ENCODE assay signal across 9 cellular contexts in genomic region chr10:122911889-122912484, GRCh38. TPM values are rescaled to one million over a fixed set of nuclear protein-coding genes. Genes with fewer than 3 reads are reported as not detected.
DNase-seq lines count a peak whose midpoint lies in the region; ATAC-seq and TF ChIP-seq lines count a peak whose summit lies in the region.
"Had no signal": no experiment of that assay in that cellular context is flagged by ENCODE, and none has a peak within 500 bp of the region (broad histone marks: within the 10 kb centered on the region; RNA-seq: fewer than 3 reads in every experiment).

No MANE protein-coding gene starts in this region.

- no peaks in the 10 kb centered on the region for H3K36me3 Mint-ChIP-seq in activated CD8-positive, alpha-beta T cell treated with anti-CD3 and anti-CD28 coated beads, Interleukin-2, amount 10 ng/mL, durations not matched to agents 7 days and 5 days (ENCODE audit: low read depth)

- no peak for TF ChIP-seq POLR2A in gastroesophageal sphincter (IDR thresholded peaks at IDR 0.05)

- DNase-seq in Caki2 (ENCODE audit: low read depth) (peak; percentile 52), Karpas-422 (peak; percentile 74), fibroblast of peridontal ligament (ENCODE audit: extremely low read depth) (peak; percentile 33), sciatic nerve (ENCODE audit: low spot score) (no peak), coronary artery (ENCODE audit: low spot score) (no peak)
- DNase-seq in activated CD8-positive, alpha-beta T cell treated with anti-CD3 and anti-CD28 coated beads, Interleukin-2, amount 10 ng/mL, durations not matched to agents 7 days and 5 days = peak; percentile 77

- H3K4me3 Mint-ChIP-seq in activated CD8-positive, alpha-beta T cell treated with anti-CD3 and anti-CD28 coated beads, Interleukin-2, amount 10 ng/mL, durations not matched to agents 7 days and 5 days = no peak overlapping the region

- no peak overlapping the region for H3K4me3 ChIP-seq in Karpas-422 (ENCODE audit: low read length)
- H3K4me3 ChIP-seq in coronary artery = no peak overlapping the region
- no peak overlapping the region for H3K4me3 ChIP-seq in gastroesophageal sphincter
- H3K4me3 ChIP-seq: dorsolateral prefrontal cortex had no signal

- H3K4me1 ChIP-seq in Karpas-422 (ENCODE audit: low read length) = no peaks in the 10 kb centered on the region
- no peaks in the 10 kb centered on the region for H3K4me1 ChIP-seq in gastroesophageal sphincter

- no peak overlapping the region for H3K9ac ChIP-seq in Karpas-422 (ENCODE audit: low read length)

- TF ChIP-seq CTCF in coronary artery (IDR thresholded peaks at IDR 0.05) (no peak), gastroesophageal sphincter (IDR thresholded peaks at IDR 0.05) (no peak)

- no peak overlapping the region for H3K27ac Mint-ChIP-seq in activated CD8-positive, alpha-beta T cell treated with anti-CD3 and anti-CD28 coated beads, Interleukin-2, amount 10 ng/mL, durations not matched to agents 7 days and 5 days

- 25 to 26% methylated on average over 4 to 5 of the region's 5 CpGs for WGBS in gastroesophageal sphincter (ENCODE audit: low coverage in 1 of 2), 2 donors

- no peak overlapping the region for H3K4me2 ChIP-seq in Karpas-422 (ENCODE audit: low read depth, low read length, poor library complexity, severe bottlenecking)

- no peaks in the 10 kb centered on the region for H4K20me1 ChIP-seq in Karpas-422 (ENCODE audit: insufficient read depth, low read depth, low read length)

- POLR2A ChIA-PET in activated CD8-positive, alpha-beta T cell treated with anti-CD3 and anti-CD28 coated beads, Interleukin-2, amount 10 ng/mL, durations not matched to agents 7 days and 5 days (lab: Charles Lee) = no interaction called here

- peak; percentile 93 for ATAC-seq in activated CD8-positive, alpha-beta T cell treated with anti-CD3 and anti-CD28 coated beads, Interleukin-2, amount 10 ng/mL, durations not matched to agents 7 days and 5 days
- peak; percentile 48 for ATAC-seq in sciatic nerve
- ATAC-seq in GM19397 (IDR thresholded peaks at IDR 0.05; ENCODE audit: unreplicated experiment) = no peak
- ATAC-seq in gastroesophageal sphincter = no peak

- H2AFZ ChIP-seq in Karpas-422 (ENCODE audit: low read length) = no peak overlapping the region

- H3K36me3 ChIP-seq in Karpas-422 (ENCODE audit: insufficient read depth, low read length) = no peaks in the 10 kb centered on the region
- no peaks in the 10 kb centered on the region for H3K36me3 ChIP-seq in gastroesophageal sphincter

- in situ Hi-C loops in Caki2 (cut with HindIII; ENCODE audit: low pct_unique_long_range_greater_than_20kb, low sequenced_read_pairs) = no loop called here

- H3K27me3 ChIP-seq in Karpas-422 (ENCODE audit: low read length) (no peaks in the 10 kb centered on the region), gastroesophageal sphincter (no peaks in the 10 kb centered on the region)
- H3K27me3 ChIP-seq: dorsolateral prefrontal cortex had no signal

- no peaks in the 10 kb centered on the region for H3K4me1 Mint-ChIP-seq in activated CD8-positive, alpha-beta T cell treated with anti-CD3 and anti-CD28 coated beads, Interleukin-2, amount 10 ng/mL, durations not matched to agents 7 days and 5 days (ENCODE audit: low read depth)

- TF ChIP-seq EP300 in gastroesophageal sphincter (IDR thresholded peaks at IDR 0.05) = no peak

- H3K9me3 Mint-ChIP-seq in activated CD8-positive, alpha-beta T cell treated with anti-CD3 and anti-CD28 coated beads, Interleukin-2, amount 10 ng/mL, durations not matched to agents 7 days and 5 days (ENCODE audit: insufficient read depth) = no peaks in the 10 kb centered on the region

- H3K9me2 ChIP-seq in Karpas-422 (replicated peaks; ENCODE audit: insufficient read depth, low read length) = no peaks in the 10 kb centered on the region

- intact Hi-C loops in sciatic nerve (cut with DNase I) = no loop called here

- H3K27ac ChIP-seq in Karpas-422 (ENCODE audit: low read length) (no peak overlapping the region), coronary artery (no peak overlapping the region), gastroesophageal sphincter (no peak overlapping the region)
- H3K27ac ChIP-seq: dorsolateral prefrontal cortex had no signal

- no peaks in the 10 kb centered on the region for H3K9me3 ChIP-seq in Karpas-422 (ENCODE audit: low read length)
- H3K9me3 ChIP-seq in gastroesophageal sphincter = no peaks in the 10 kb centered on the region

- CTCF ChIA-PET in activated CD8-positive, alpha-beta T cell treated with anti-CD3 and anti-CD28 coated beads, Interleukin-2, amount 10 ng/mL, durations not matched to agents 7 days and 5 days (lab: Charles Lee) = no interaction called here

- peaks cover 5% of the 10 kb centered on the region for H3K27me3 Mint-ChIP-seq in activated CD8-positive, alpha-beta T cell treated with anti-CD3 and anti-CD28 coated beads, Interleukin-2, amount 10 ng/mL, durations not matched to agents 7 days and 5 days (ENCODE audit: low read depth)

- no peaks in the 10 kb centered on the region for H3K79me2 ChIP-seq in Karpas-422 (ENCODE audit: low read length)

RNA-seq across cellular contexts. Expression of gene FAM24A, which starts 1.6 kb away (rescaled TPM):
- total RNA-seq in Caki2 (2014; rRNA removed; shearing (Covaris generic); ENCODE audit: low replicate concordance) = not detected in 2 replicates
- total RNA-seq in Karpas-422 (2014; rRNA removed; shearing (Covaris generic); ENCODE audit: low replicate concordance) = not detected in 2 replicates
- not detected for total RNA-seq in activated CD8-positive, alpha-beta T cell treated with anti-CD3 and anti-CD28 coated beads, Interleukin-2, amount 10 ng/mL, durations not matched to agents 7 days and 5 days
- total RNA-seq in sciatic nerve = not detected
- total RNA-seq in gastroesophageal sphincter = not detected
- total RNA-seq: dorsolateral prefrontal cortex had no signal

RNA-seq across cellular contexts. Expression of gene FAM24B, which starts 32.6 kb away (rescaled TPM):
- total RNA-seq in Caki2 (2014; rRNA removed; shearing (Covaris generic); ENCODE audit: low replicate concordance) = 0.64 and 2.5 TPM in 2 replicates
- total RNA-seq in Karpas-422 (2014; rRNA removed; shearing (Covaris generic); ENCODE audit: low replicate concordance) = 11.6 and 16.3 TPM in 2 replicates
- 10 to 100 TPM in 1 of 2 experiments, 1 to 10 TPM in 1; 9.3 to 11.0 TPM for total RNA-seq in activated CD8-positive, alpha-beta T cell treated with anti-CD3 and anti-CD28 coated beads, Interleukin-2, amount 10 ng/mL, durations not matched to agents 7 days and 5 days
- total RNA-seq in sciatic nerve = 5.4 TPM
- total RNA-seq in gastroesophageal sphincter = 1 to 10 TPM in 3 of 4 donors, not detected in 1; 1.6 to 2.8 (median 2.6) TPM

RNA-seq across cellular contexts. Expression of gene C10orf88, which starts 42.0 kb away (rescaled TPM):
- 1.3 and 2.4 TPM in 2 replicates for total RNA-seq in Caki2 (2014; rRNA removed; shearing (Covaris generic); ENCODE audit: low replicate concordance)
- total RNA-seq in Karpas-422 (2014; rRNA removed; shearing (Covaris generic); ENCODE audit: low replicate concordance) = 17.0 and 18.0 TPM in 2 replicates
- 10 to 100 TPM; 11.5 to 12.7 TPM for total RNA-seq in activated CD8-positive, alpha-beta T cell treated with anti-CD3 and anti-CD28 coated beads, Interleukin-2, amount 10 ng/mL, durations not matched to agents 7 days and 5 days
- total RNA-seq in sciatic nerve (9.1 TPM), gastroesophageal sphincter (10 to 100 TPM in 1 of 4 donors, 1 to 10 TPM in 3; 4.0 to 12.9 (median 7.1) TPM)

Comparison
In these comparisons a context has a peak if more than half of its experiments do, and no peak if none do; other contexts are left out.
1. DNase-seq: peak in Caki2 (single experiment), Karpas-422 (single experiment), activated CD8-positive, alpha-beta T cell treated with anti-CD3 and anti-CD28 coated beads, Interleukin-2, amount 10 ng/mL, durations not matched to agents 7 days and 5 days (single experiment) and fibroblast of peridontal ligament (single experiment); none in sciatic nerve (single experiment) and coronary artery (single experiment).
2. ATAC-seq: peak in activated CD8-positive, alpha-beta T cell treated with anti-CD3 and anti-CD28 coated beads, Interleukin-2, amount 10 ng/mL, durations not matched to agents 7 days and 5 days (single experiment) and sciatic nerve (single experiment); none in GM19397 (single experiment) and gastroesophageal sphincter (single experiment).